ENCODE assay signal across 1 cellular context in genomic region chr4:140152015-140152703, GRCh38.
TF ChIP-seq lines count a peak whose summit lies in the region.

No MANE protein-coding gene starts in this region.

TF ChIP-seq in HEK293, 187 proteins besides CTCF, POLR2A, EP300 and RAD21 (continued from another document and continues in another):
- peak; percentile 39 for TF ChIP-seq SP2 (tag by site-specific recombination; IDR thresholded peaks at IDR 0.05)
- no peak for TF ChIP-seq ZNF433 (tag by site-specific recombination; IDR thresholded peaks at IDR 0.05; ENCODE audit: low read depth)
- TF ChIP-seq ZBTB26 (tag by site-specific recombination; optimal IDR thresholded peaks at IDR 0.05): peak; percentile 83
- no peak for TF ChIP-seq ZNF16 (tag by site-specific recombination; IDR thresholded peaks at IDR 0.05; ENCODE audit: low read depth)
- TF ChIP-seq ZNF747 (tag by site-specific recombination; IDR thresholded peaks at IDR 0.05): no peak
- no peak for TF ChIP-seq GLI2 (tag by site-specific recombination; IDR thresholded peaks at IDR 0.05; ENCODE audit: borderline replicate concordance, low read depth)
- TF ChIP-seq ZBTB49 (tag by site-specific recombination; IDR thresholded peaks at IDR 0.05; ENCODE audit: low read depth): no peak
- no peak for TF ChIP-seq EGR2 (tag by site-specific recombination; IDR thresholded peaks at IDR 0.05; ENCODE audit: low read depth)
- TF ChIP-seq ELK4 (IDR thresholded peaks at IDR 0.05; ENCODE audit: borderline replicate concordance, low read depth, low read length): no peak
- no peak for TF ChIP-seq ZNF146 (tag by site-specific recombination; IDR thresholded peaks at IDR 0.05)
- peak; percentile 33 for TF ChIP-seq SP7 (tag by site-specific recombination; IDR thresholded peaks at IDR 0.05)
- no peak for TF ChIP-seq ZNF426 (tag by site-specific recombination; IDR thresholded peaks at IDR 0.05)
- no peak for TF ChIP-seq ZNF202 (tag by site-specific recombination; IDR thresholded peaks at IDR 0.05; ENCODE audit: borderline replicate concordance)
- TF ChIP-seq SCRT1 (tag by site-specific recombination; IDR thresholded peaks at IDR 0.05; ENCODE audit: borderline replicate concordance): no peak
- TF ChIP-seq ZNF366 (tag by site-specific recombination; conservative IDR thresholded peaks at IDR 0.05): no peak
- TF ChIP-seq PRDM10 (tag by site-specific recombination; IDR thresholded peaks at IDR 0.05): peak; percentile 61
- no peak for TF ChIP-seq ZNF2 (tag by site-specific recombination; IDR thresholded peaks at IDR 0.05)
- TF ChIP-seq TRIM28 (IDR thresholded peaks at IDR 0.05; ENCODE audit: borderline replicate concordance, low read length): no peak
- no peak for TF ChIP-seq SETDB1 (IDR thresholded peaks at IDR 0.05; ENCODE audit: insufficient read length, low read length)
- no peak for TF ChIP-seq ZNF19 (tag by site-specific recombination; IDR thresholded peaks at IDR 0.05; ENCODE audit: low read depth)
- TF ChIP-seq ZNF513 (tag by site-specific recombination; IDR thresholded peaks at IDR 0.05): no peak
- no peak for TF ChIP-seq FEZF1 (tag by site-specific recombination; IDR thresholded peaks at IDR 0.05)
- TF ChIP-seq ZNF488 (tag by site-specific recombination; IDR thresholded peaks at IDR 0.05): no peak
- no peak for TF ChIP-seq ZNF830 (tag by site-specific recombination; IDR thresholded peaks at IDR 0.05; ENCODE audit: low read depth)
- no peak for TF ChIP-seq ZNF335 (tag by site-specific recombination; conservative IDR thresholded peaks at IDR 0.05)
- TF ChIP-seq ZNF555 (tag by site-specific recombination; conservative IDR thresholded peaks at IDR 0.05): no peak
- no peak for TF ChIP-seq SALL2 (tag by site-specific recombination; IDR thresholded peaks at IDR 0.05; ENCODE audit: borderline replicate concordance)
- no peak for TF ChIP-seq HOXA7 (CRISPR knock-in tag; IDR thresholded peaks at IDR 0.05; ENCODE audit: borderline replicate concordance)
- no peak for TF ChIP-seq ZNF624 (tag by site-specific recombination; IDR thresholded peaks at IDR 0.05)
- TF ChIP-seq ZXDB (tag by site-specific recombination; IDR thresholded peaks at IDR 0.05): peak; percentile 15; the same call in 1 of the 2 replicates
- no peak for TF ChIP-seq ZNF138 (tag by site-specific recombination; IDR thresholded peaks at IDR 0.05; ENCODE audit: borderline replicate concordance)
- no peak for TF ChIP-seq ZNF629 (tag by site-specific recombination; IDR thresholded peaks at IDR 0.05)
- no peak for TF ChIP-seq ZFP41 (tag by site-specific recombination; IDR thresholded peaks at IDR 0.05; ENCODE audit: borderline replicate concordance)
- TF ChIP-seq GLIS1 (tag by site-specific recombination; IDR thresholded peaks at IDR 0.05): no peak; the same call in 1 of the 2 replicates
- no peak for TF ChIP-seq PRDM4 (tag by site-specific recombination; IDR thresholded peaks at IDR 0.05)
- TF ChIP-seq YY1 (tag by site-specific recombination; IDR thresholded peaks at IDR 0.05): no peak
- TF ChIP-seq HOXC10 (CRISPR knock-in tag; IDR thresholded peaks at IDR 0.05): no peak
- no peak for TF ChIP-seq ZNF600 (tag by site-specific recombination; IDR thresholded peaks at IDR 0.05)
- no peak for TF ChIP-seq ZNF423 (tag by site-specific recombination; IDR thresholded peaks at IDR 0.05)
- no peak for TF ChIP-seq ZNF514 (tag by site-specific recombination; IDR thresholded peaks at IDR 0.05)
- TF ChIP-seq ZNF518A (tag by site-specific recombination; conservative IDR thresholded peaks at IDR 0.05; ENCODE audit: low read depth): no peak
- TF ChIP-seq ZSCAN23 (tag by site-specific recombination; IDR thresholded peaks at IDR 0.05): no peak
- TF ChIP-seq PRDM6 (tag by site-specific recombination; IDR thresholded peaks at IDR 0.05): no peak
- peak; percentile 40; the same call in 1 of the 2 replicates for TF ChIP-seq PRDM1 (tag by site-specific recombination; IDR thresholded peaks at IDR 0.05)
